11 cellular contexts compared by ENCODE assay signal in the genomic region with DNA sequence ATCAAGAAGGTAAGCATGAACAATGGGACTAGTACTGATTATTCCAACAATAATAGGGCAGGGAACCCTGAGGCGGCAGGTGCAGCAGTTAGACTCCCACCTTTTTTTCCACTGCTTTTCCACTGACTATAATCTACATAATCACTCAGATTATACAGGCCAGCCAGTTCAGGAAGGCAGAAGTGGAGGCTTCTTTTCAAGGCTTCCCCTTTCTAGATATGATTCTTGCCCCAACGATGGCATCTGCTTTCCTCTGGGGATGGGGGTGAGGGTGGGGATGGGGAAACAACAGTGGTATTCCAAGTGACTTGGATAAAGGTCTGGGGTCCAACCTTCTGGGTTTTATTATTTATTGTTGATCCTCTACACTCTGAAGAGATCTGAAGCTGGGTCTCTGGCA. TPM values are rescaled to one million over a fixed set of nuclear protein-coding genes. Genes with fewer than 3 reads are reported as not detected.
DNase-seq lines count a peak whose midpoint lies in the region; ATAC-seq and TF ChIP-seq lines count a peak whose summit lies in the region.
"Had no signal": no experiment of that assay in that cellular context is flagged by ENCODE, and none has a peak within 500 bp of the region (broad histone marks: within the 10 kb centered on the region; RNA-seq: fewer than 3 reads in every experiment).

No MANE protein-coding gene starts in this region.

- WGBS in trophoblast cell (ENCODE audit: extremely low coverage, insufficient coverage, insufficient read length), result no CpG with 5 or more reads among the region's 2 CpGs

- ATAC-seq in HG03064 (IDR thresholded peaks at IDR 0.05; ENCODE audit: low read depth, unreplicated experiment) (peak; percentile 2), gastrocnemius medialis (no peak)
- ATAC-seq in activated naive CD8-positive, alpha-beta T cell treated with anti-CD3 and anti-CD28 coated beads, Interleukin-2, amount 50 U/mL, for 24 hours, result peak; percentile 20
- ATAC-seq in stimulated activated effector memory CD8-positive, alpha-beta T cell treated with anti-CD3 and anti-CD28 coated beads, Interleukin-12 subunit alpha, Interleukin-12 subunit beta, amount 100 ng/mL, for 72 hours, result no peak

- H3K4me2 ChIP-seq in trophoblast cell (ENCODE audit: low read length), result no peak overlapping the region

- H3K4me1 ChIP-seq in trophoblast cell (ENCODE audit: control insufficient read depth in 1 of 2, insufficient read depth in 2 of 2, low read length in 2 of 2), result no peaks in the 10 kb centered on the region
- no peaks in the 10 kb centered on the region for H3K4me1 ChIP-seq in gastrocnemius medialis

- H3K79me1 ChIP-seq in trophoblast cell (ENCODE audit: low read length), result no peaks in the 10 kb centered on the region

- H3K79me2 ChIP-seq in trophoblast cell (ENCODE audit: control insufficient read depth, insufficient read depth, low read length, poor library complexity), result no peaks in the 10 kb centered on the region

- no peak overlapping the region for H2BK120ac ChIP-seq in trophoblast cell (ENCODE audit: insufficient read depth, low read length, poor library complexity)

- DNase-seq in T-helper 1 cell (no peak), trophoblast cell (no peak), gastrocnemius medialis (no peak), NCI-H226 (no peak)
- no peak for DNase-seq in activated naive CD8-positive, alpha-beta T cell treated with anti-CD3 and anti-CD28 coated beads, Interleukin-2, amount 50 U/mL, for 24 hours
- no peak for DNase-seq in stimulated activated effector memory CD8-positive, alpha-beta T cell treated with anti-CD3 and anti-CD28 coated beads, Interleukin-12 subunit alpha, Interleukin-12 subunit beta, amount 100 ng/mL, for 72 hours (ENCODE audit: low spot score in 2 of 2)
- DNase-seq: NCI-H1417 treated with DMSO at 0.1 percent for 48 hours had no signal

- H3K18ac ChIP-seq in trophoblast cell (ENCODE audit: low read length), result no peak overlapping the region

- no peak overlapping the region for H3K4ac ChIP-seq in trophoblast cell (ENCODE audit: low read depth, low read length)

- intact Hi-C loops in gastrocnemius medialis (cut with DNase I; ENCODE audit: low total_unique reads), result no loop called here

- no peak overlapping the region for H2AK5ac ChIP-seq in trophoblast cell (ENCODE audit: low read length)

- H3K14ac ChIP-seq in trophoblast cell (ENCODE audit: low read length), result no peak overlapping the region

- no peaks in the 10 kb centered on the region for H3K9me3 Mint-ChIP-seq in T-helper 1 cell treated with Interleukin-12 subunit alpha and Interleukin-12 subunit beta and Interleukin-4 antibody, amounts not matched to agents 30 μg/mL and 1 μg/mL, for 36 hours
- no peaks in the 10 kb centered on the region for H3K9me3 Mint-ChIP-seq in activated naive CD8-positive, alpha-beta T cell treated with anti-CD3 and anti-CD28 coated beads, Interleukin-2, amount 50 U/mL, for 24 hours
- H3K9me3 Mint-ChIP-seq in stimulated activated effector memory CD8-positive, alpha-beta T cell treated with anti-CD3 and anti-CD28 coated beads, Interleukin-12 subunit alpha, Interleukin-12 subunit beta, amount 100 ng/mL, for 72 hours, result no peaks in the 10 kb centered on the region

- H3K27ac ChIP-seq in trophoblast cell (ENCODE audit: low read depth, low read length) (no peak overlapping the region), gastrocnemius medialis (no peak overlapping the region)

- H2BK12ac ChIP-seq in trophoblast cell (ENCODE audit: low read length), result no peak overlapping the region

- no peaks in the 10 kb centered on the region for H3K36me3 ChIP-seq in trophoblast cell (ENCODE audit: control insufficient read depth in 1 of 2, insufficient read depth in 2 of 2, low read length in 2 of 2)
- H3K36me3 ChIP-seq in gastrocnemius medialis, result no peaks in the 10 kb centered on the region

- H3K27me3 ChIP-seq in trophoblast cell (ENCODE audit: insufficient read depth, low read length), result no peaks in the 10 kb centered on the region
- no peaks in the 10 kb centered on the region for H3K27me3 ChIP-seq in gastrocnemius medialis

- H2AFZ ChIP-seq in trophoblast cell (ENCODE audit: insufficient read depth, low read length, poor library complexity), result no peak overlapping the region

- H3K23ac ChIP-seq in trophoblast cell (ENCODE audit: low read length), result no peak overlapping the region

- no peak overlapping the region for H3K4me3 ChIP-seq in trophoblast cell (ENCODE audit: low read depth, low read length)
- H3K4me3 ChIP-seq in gastrocnemius medialis, result peak overlapping the region in 1 of 4 donors; percentile 32

- H3K4me1 Mint-ChIP-seq in T-helper 1 cell treated with Interleukin-12 subunit alpha and Interleukin-12 subunit beta and Interleukin-4 antibody, amounts not matched to agents 30 μg/mL and 1 μg/mL, for 36 hours (ENCODE audit: low read depth), result peaks cover 39% of the 10 kb centered on the region
- H3K4me1 Mint-ChIP-seq in activated naive CD8-positive, alpha-beta T cell treated with anti-CD3 and anti-CD28 coated beads, Interleukin-2, amount 50 U/mL, for 24 hours, result peaks cover 38% of the 10 kb centered on the region
- H3K4me1 Mint-ChIP-seq in stimulated activated effector memory CD8-positive, alpha-beta T cell treated with anti-CD3 and anti-CD28 coated beads, Interleukin-12 subunit alpha, Interleukin-12 subunit beta, amount 100 ng/mL, for 72 hours, result peaks cover 36% of the 10 kb centered on the region

- no peaks in the 10 kb centered on the region for H3K9me3 ChIP-seq in trophoblast cell (ENCODE audit: insufficient read depth, low read depth, low read length)
- H3K9me3 ChIP-seq in gastrocnemius medialis, result no peaks in the 10 kb centered on the region

- TF ChIP-seq POLR2A in gastrocnemius medialis (IDR thresholded peaks at IDR 0.05), result no peak

- H3K27me3 Mint-ChIP-seq in T-helper 1 cell treated with Interleukin-12 subunit alpha and Interleukin-12 subunit beta and Interleukin-4 antibody, amounts not matched to agents 30 μg/mL and 1 μg/mL, for 36 hours (ENCODE audit: low read depth), result no peaks in the 10 kb centered on the region
- no peaks in the 10 kb centered on the region for H3K27me3 Mint-ChIP-seq in activated naive CD8-positive, alpha-beta T cell treated with anti-CD3 and anti-CD28 coated beads, Interleukin-2, amount 50 U/mL, for 24 hours

- H4K8ac ChIP-seq in trophoblast cell (ENCODE audit: low read depth, low read length), result no peak overlapping the region

- H2BK5ac ChIP-seq in trophoblast cell (ENCODE audit: low read depth, low read length, poor library complexity), result no peak overlapping the region

- no peak overlapping the region for H4K12ac ChIP-seq in trophoblast cell (ENCODE audit: low read depth, low read length)

- no peak overlapping the region for H4K91ac ChIP-seq in trophoblast cell (ENCODE audit: low read depth, low read length)

- peak overlapping the region; percentile 92 for H3K27ac Mint-ChIP-seq in T-helper 1 cell treated with Interleukin-12 subunit alpha and Interleukin-12 subunit beta and Interleukin-4 antibody, amounts not matched to agents 30 μg/mL and 1 μg/mL, for 36 hours
- H3K27ac Mint-ChIP-seq in activated naive CD8-positive, alpha-beta T cell treated with anti-CD3 and anti-CD28 coated beads, Interleukin-2, amount 50 U/mL, for 24 hours, result peak overlapping the region; percentile 91
- H3K27ac Mint-ChIP-seq in stimulated activated effector memory CD8-positive, alpha-beta T cell treated with anti-CD3 and anti-CD28 coated beads, Interleukin-12 subunit alpha, Interleukin-12 subunit beta, amount 100 ng/mL, for 72 hours, result peak overlapping the region; percentile 86

- in situ Hi-C loops in gastrocnemius medialis (cut with MboI; ENCODE audit: low sequenced_read_pairs in 4 of 4), result no loop called here

- H3K36me3 Mint-ChIP-seq in T-helper 1 cell treated with Interleukin-12 subunit alpha and Interleukin-12 subunit beta and Interleukin-4 antibody, amounts not matched to agents 30 μg/mL and 1 μg/mL, for 36 hours (ENCODE audit: low read depth), result peaks cover 28% of the 10 kb centered on the region
- peaks cover 20% of the 10 kb centered on the region for H3K36me3 Mint-ChIP-seq in activated naive CD8-positive, alpha-beta T cell treated with anti-CD3 and anti-CD28 coated beads, Interleukin-2, amount 50 U/mL, for 24 hours (ENCODE audit: low read depth)
- peaks cover 5% of the 10 kb centered on the region for H3K36me3 Mint-ChIP-seq in stimulated activated effector memory CD8-positive, alpha-beta T cell treated with anti-CD3 and anti-CD28 coated beads, Interleukin-12 subunit alpha, Interleukin-12 subunit beta, amount 100 ng/mL, for 72 hours

- H3K4me3 Mint-ChIP-seq in T-helper 1 cell treated with Interleukin-12 subunit alpha and Interleukin-12 subunit beta and Interleukin-4 antibody, amounts not matched to agents 30 μg/mL and 1 μg/mL, for 36 hours, result peak overlapping the region; percentile 98
- peak overlapping the region; percentile 92 for H3K4me3 Mint-ChIP-seq in activated naive CD8-positive, alpha-beta T cell treated with anti-CD3 and anti-CD28 coated beads, Interleukin-2, amount 50 U/mL, for 24 hours
- peak overlapping the region; percentile 79 for H3K4me3 Mint-ChIP-seq in stimulated activated effector memory CD8-positive, alpha-beta T cell treated with anti-CD3 and anti-CD28 coated beads, Interleukin-12 subunit alpha, Interleukin-12 subunit beta, amount 100 ng/mL, for 72 hours

- no peak for TF ChIP-seq CTCF in gastrocnemius medialis (IDR thresholded peaks at IDR 0.05 in 4 of 5, conservative IDR thresholded peaks at IDR 0.05 in 1 of 5)

- H3K9ac ChIP-seq in trophoblast cell (ENCODE audit: low read length), result no peak overlapping the region

RNA-seq across cellular contexts. Expression of a gene that starts 0.3 kb away (rescaled TPM):
- 0.01 TPM in 2 replicates for polyA plus RNA-seq in trophoblast cell (2013)
- 1 to 10 TPM in 3 of 4 donors, under 1 TPM in 1; 0.85 to 4.1 (median 3.9) TPM for total RNA-seq in gastrocnemius medialis
- total RNA-seq: fibroblast of villous mesenchyme had no signal

RNA-seq across cellular contexts. Expression of a gene that starts 24.5 kb away (rescaled TPM):
- not detected in 2 replicates for polyA plus RNA-seq in trophoblast cell (2013)
- total RNA-seq in gastrocnemius medialis, result not detected
- total RNA-seq: osteoblast had no signal

RNA-seq across cellular contexts. Expression of a gene that starts 51.5 kb away (rescaled TPM):
- polyA plus RNA-seq in trophoblast cell (2013), result 0.04 and 0.07 TPM in 2 replicates
- 1 to 10 TPM in 1 of 4 donors, under 1 TPM in 2, not detected in 1; 0.42 to 1.5 (median 0.63) TPM for total RNA-seq in gastrocnemius medialis
- total RNA-seq: fibroblast of villous mesenchyme, osteoblast had no signal

Comparison
In these comparisons a context has a peak if more than half of its experiments do, and no peak if none do; other contexts are left out.
1. ATAC-seq: peak in HG03064 (single experiment) and activated naive CD8-positive, alpha-beta T cell treated with anti-CD3 and anti-CD28 coated beads, Interleukin-2, amount 50 U/mL, for 24 hours (single experiment); none in stimulated activated effector memory CD8-positive, alpha-beta T cell treated with anti-CD3 and anti-CD28 coated beads, Interleukin-12 subunit alpha, Interleukin-12 subunit beta, amount 100 ng/mL, for 72 hours (single experiment) and gastrocnemius medialis (0 of 2).
2. Peak in every context shown above with its lines, with median percentiles within 50 percentile points of each other: H3K27ac Mint-ChIP-seq and H3K4me3 Mint-ChIP-seq.